In the genomic region with DNA sequence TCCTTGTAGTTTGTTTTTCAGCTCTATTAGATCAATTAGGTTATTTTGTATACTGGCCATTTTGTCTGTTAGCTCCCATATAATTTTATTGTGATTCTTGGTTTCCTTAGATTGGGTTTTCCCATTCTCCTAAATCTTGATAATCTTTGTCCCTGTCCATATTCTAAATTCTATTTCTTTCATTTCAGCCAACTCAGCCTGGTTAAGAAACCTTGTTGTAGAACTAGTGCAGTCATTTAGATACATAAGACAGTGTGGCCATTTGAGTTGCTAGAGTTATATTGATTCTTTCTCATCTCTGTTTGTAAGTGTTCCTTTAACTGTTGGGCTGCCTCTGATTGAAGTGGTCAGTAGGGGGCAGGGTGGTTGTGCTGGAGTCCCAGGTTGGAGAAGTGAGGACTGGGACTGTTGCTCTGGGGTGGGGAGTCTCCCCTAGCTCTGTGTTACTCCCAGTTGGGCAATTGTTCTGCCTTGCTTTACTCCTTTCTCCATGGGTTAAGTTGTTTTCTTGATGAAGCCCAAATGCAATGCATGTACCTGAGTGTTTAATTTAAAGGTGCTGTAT, we compare ENCODE assay signal across 16 cellular contexts.
DNase-seq lines count a peak whose midpoint lies in the region; ATAC-seq, FAIRE-seq and TF ChIP-seq lines count a peak whose summit lies in the region.
"Had no signal": no experiment of that assay in that cellular context is flagged by ENCODE, and none has a peak within 500 bp of the region (broad histone marks: within the 10 kb centered on the region; RNA-seq: fewer than 3 reads in every experiment).

No MANE protein-coding gene starts in this region.

- no peak overlapping the region for H2BK15ac ChIP-seq in mesendoderm (replicated peaks; ENCODE audit: low read depth)

- no peak overlapping the region for H3K18ac ChIP-seq in mesendoderm (ENCODE audit: low read length)

- H3K27me3 Mint-ChIP-seq in activated CD4-positive, alpha-beta T cell treated with anti-CD3 and anti-CD28 coated beads, Interleukin-2, amount 10 ng/mL, durations not matched to agents 24 days and 14 days = peaks cover 4% of the 10 kb centered on the region

- H3K9me2 ChIP-seq in Loucy (replicated peaks; ENCODE audit: low read depth, low read length) = no peaks in the 10 kb centered on the region
- H3K9me2 ChIP-seq: SK-N-SH had no signal

- H2AK5ac ChIP-seq in mesendoderm (ENCODE audit: low read length) = no peak overlapping the region

- H2BK5ac ChIP-seq in mesendoderm (ENCODE audit: low read length) = no peak overlapping the region

- no peak overlapping the region for H3K4me2 ChIP-seq in Loucy (ENCODE audit: low read depth, low read length, poor library complexity, severe bottlenecking)
- no peak overlapping the region for H3K4me2 ChIP-seq in K562 (ENCODE audit: insufficient read depth, low read length)
- no peak overlapping the region for H3K4me2 ChIP-seq in mesendoderm (ENCODE audit: low read length)
- H3K4me2 ChIP-seq: SK-N-SH had no signal

- H4K8ac ChIP-seq in mesendoderm (ENCODE audit: low read depth, low read length) = no peak overlapping the region

- H3K36me3 Mint-ChIP-seq in activated CD4-positive, alpha-beta T cell treated with anti-CD3 and anti-CD28 coated beads, Interleukin-2, amount 10 ng/mL, durations not matched to agents 24 days and 14 days (ENCODE audit: low read depth) = no peaks in the 10 kb centered on the region
- H3K36me3 Mint-ChIP-seq: activated CD4-positive, alpha-beta memory T cell treated with anti-CD3 and anti-CD28 coated beads for 36 hours had no signal

- H2BK120ac ChIP-seq in mesendoderm (ENCODE audit: low read depth, low read length) = no peak overlapping the region

- no peaks in the 10 kb centered on the region for H3K79me1 ChIP-seq in mesendoderm (ENCODE audit: low read length)

- no peak for FAIRE-seq in K562 (lab: Jason Lieb, UNC)

- H3K9me3 ChIP-seq in Loucy (ENCODE audit: insufficient read depth, low read depth, low read length) (no peaks in the 10 kb centered on the region), K562 (replicated peaks; ENCODE audit: control insufficient read depth, insufficient read depth, low read depth, low read length) (no peaks in the 10 kb centered on the region)
- H3K9me3 ChIP-seq: esophagus squamous epithelium had no signal

- H4K20me1 ChIP-seq in Loucy (ENCODE audit: insufficient read depth, low read length, poor library complexity, severe bottlenecking) (no peaks in the 10 kb centered on the region), K562 (replicated peaks; ENCODE audit: control insufficient read depth, insufficient read depth, low read length) (no peaks in the 10 kb centered on the region)

- H4K5ac ChIP-seq in mesendoderm (ENCODE audit: low read length) = no peak overlapping the region

- DNase-seq in K562 (ENCODE audit: extremely low read depth in 1 of 4, low spot score in 3 of 4) (peak in 1 of 4 experiments; percentile 9), mesendoderm (peak; percentile 60), DMS153 (lab: John Stamatoyannopoulos, UW) (no peak)
- DNase-seq in activated CD4-positive, alpha-beta T cell treated with anti-CD3 and anti-CD28 coated beads, Interleukin-2, amount 10 ng/mL, durations not matched to agents 24 days and 14 days = no peak
- no peak for DNase-seq in activated CD4-positive, alpha-beta T cell treated with anti-CD3 and anti-CD28 coated beads, Interleukin-2, amount 50 U/mL, for 4 hours
- DNase-seq: activated CD4-positive, alpha-beta memory T cell treated with anti-CD3 and anti-CD28 coated beads for 36 hours; activated naive CD4-positive, alpha-beta T cell; central memory CD4-positive, alpha-beta T cell; esophagus squamous epithelium; NCI-H1092; NCI-H526; right cardiac atrium; SK-N-SH had no signal

- H2AFZ ChIP-seq in Loucy (ENCODE audit: low read length) (no peak overlapping the region), K562 (ENCODE audit: low read depth, low read length) (no peak overlapping the region)

- H3F3A ChIP-seq in Loucy (ENCODE audit: low read depth) = no peaks in the 10 kb centered on the region

- intact Hi-C loops in K562 (cut with micrococcal nuclease) = loop anchor here (1.0 kb wide), 1 partner anchor 442 kb away; no protein-coding TSS in a partner anchor
- intact Hi-C loops in activated CD4-positive, alpha-beta T cell treated with anti-CD3 and anti-CD28 coated beads, Interleukin-2, amount 10 ng/mL, durations not matched to agents 24 days and 14 days (cut with micrococcal nuclease) = no loop called here

- H3K9ac ChIP-seq in Loucy (ENCODE audit: low read depth, low read length, poor library complexity, severe bottlenecking) (no peak overlapping the region), K562 (ENCODE audit: insufficient read depth in 1 of 2, low read depth in 2 of 2, low read length in 2 of 2) (no peak overlapping the region), mesendoderm (ENCODE audit: low read length) (no peak overlapping the region)
- H3K9ac ChIP-seq: SK-N-SH had no signal

- H3K4me1 ChIP-seq in Loucy (ENCODE audit: insufficient read depth, low read length, poor library complexity, severe bottlenecking) (no peaks in the 10 kb centered on the region), K562 (replicated peaks in 1 of 2; ENCODE audit: control insufficient read depth in 2 of 2, insufficient read depth in 2 of 2, low read length in 2 of 2) (no peaks in the 10 kb centered on the region), mesendoderm (ENCODE audit: control insufficient read depth, low read depth, low read length) (no peaks in the 10 kb centered on the region)
- H3K4me1 ChIP-seq: esophagus squamous epithelium had no signal

- peak; percentile 71; the same call in 2 of the 3 replicates for ATAC-seq in K562
- ATAC-seq in GM19467 (IDR thresholded peaks at IDR 0.05; ENCODE audit: unreplicated experiment) = no peak
- ATAC-seq: right cardiac atrium had no signal

- H3K27me3 ChIP-seq in Loucy (ENCODE audit: insufficient read depth, low read length, poor library complexity, severe bottlenecking) (no peaks in the 10 kb centered on the region), K562 (ENCODE audit: control insufficient read depth in 2 of 2, insufficient read depth in 2 of 2, low read length in 2 of 2) (no peaks in the 10 kb centered on the region), mesendoderm (ENCODE audit: insufficient read depth, low read length, poor library complexity) (no peaks in the 10 kb centered on the region)
- H3K27me3 ChIP-seq: esophagus squamous epithelium had no signal

- H3K56ac ChIP-seq in mesendoderm (ENCODE audit: low read length) = no peak overlapping the region

- POLR2A ChIA-PET in K562 (lab: Yijun Ruan, JAX) = interaction anchor here (0.6 kb wide), 1 partner anchor 15 kb away, joined by 3 read pairs; no protein-coding TSS in a partner anchor

- no peak for TF ChIP-seq EP300 in K562 (IDR thresholded peaks at IDR 0.05; ENCODE audit: low read length)

- no peaks in the 10 kb centered on the region for H3K4me1 Mint-ChIP-seq in activated CD4-positive, alpha-beta T cell treated with anti-CD3 and anti-CD28 coated beads, Interleukin-2, amount 10 ng/mL, durations not matched to agents 24 days and 14 days

- H3K4me3 ChIP-seq in Loucy (ENCODE audit: low read length, poor library complexity, severe bottlenecking) = no peak overlapping the region
- no peak overlapping the region for H3K4me3 ChIP-seq in K562
- no peak overlapping the region for H3K4me3 ChIP-seq in mesendoderm (ENCODE audit: low read length)
- H3K4me3 ChIP-seq: esophagus squamous epithelium had no signal

- TF ChIP-seq CTCF in GM12873 (IDR thresholded peaks at IDR 0.05; ENCODE audit: insufficient read depth, low read depth, low read length, missing control alignments) = peak; percentile 44
- peak; percentile 71 for TF ChIP-seq CTCF in Loucy (conservative IDR thresholded peaks at IDR 0.05; ENCODE audit: low read length)
- TF ChIP-seq CTCF in K562 (IDR thresholded peaks at IDR 0.05 in 2 of 3, conservative IDR thresholded peaks at IDR 0.05 in 1 of 3; ENCODE audit: insufficient read depth in 2 of 3, low read depth in 1 of 3, low read length in 3 of 3) = peak; percentile 38 to 47 (median 39)

- CTCF ChIA-PET in K562 (lab: Yijun Ruan, JAX; ENCODE audit: low intra/inter-chr PET ratio) = no interaction called here

- peak; percentile 16 to 26; a peak in 1 of 4 replicates for TF ChIP-seq RAD21 in K562 (CRISPR knock-in tag; conservative IDR thresholded peaks at IDR 0.05 in 1 of 2, IDR thresholded peaks at IDR 0.05 in 1 of 2)

- no peaks in the 10 kb centered on the region for H3K9me1 ChIP-seq in K562 (ENCODE audit: control insufficient read depth, insufficient read depth, low read length)

- H3K27ac ChIP-seq in K562 (ENCODE audit: extremely low read depth, low read depth, low read length) (no peak overlapping the region), mesendoderm (ENCODE audit: low read depth, low read length) (no peak overlapping the region)
- H3K27ac ChIP-seq: esophagus squamous epithelium had no signal

- peaks cover 4% of the 10 kb centered on the region for H3K9me3 Mint-ChIP-seq in activated CD4-positive, alpha-beta T cell treated with anti-CD3 and anti-CD28 coated beads, Interleukin-2, amount 10 ng/mL, durations not matched to agents 24 days and 14 days

- no peaks in the 10 kb centered on the region for H3K79me2 ChIP-seq in Loucy (ENCODE audit: insufficient read depth, low read length)
- H3K79me2 ChIP-seq in K562 (ENCODE audit: control insufficient read depth, insufficient read depth, low read length) = no peaks in the 10 kb centered on the region
- H3K79me2 ChIP-seq in mesendoderm (ENCODE audit: control insufficient read depth, insufficient read depth, low read length) = no peaks in the 10 kb centered on the region

- no TSS peak for BruUV-seq in K562 (replicated peaks; lab: Mats Ljungman, UMichigan)

- no peak overlapping the region for H3K23ac ChIP-seq in mesendoderm (ENCODE audit: low read length)

- no peak overlapping the region for H3K4me3 Mint-ChIP-seq in activated CD4-positive, alpha-beta T cell treated with anti-CD3 and anti-CD28 coated beads, Interleukin-2, amount 10 ng/mL, durations not matched to agents 24 days and 14 days
- H3K4me3 Mint-ChIP-seq: activated CD4-positive, alpha-beta memory T cell treated with anti-CD3 and anti-CD28 coated beads for 36 hours had no signal

- in situ Hi-C loops in K562 (cut with MboI) = no loop called here

- H3K27ac Mint-ChIP-seq in activated CD4-positive, alpha-beta T cell treated with anti-CD3 and anti-CD28 coated beads, Interleukin-2, amount 10 ng/mL, durations not matched to agents 24 days and 14 days = no peak overlapping the region
- H3K27ac Mint-ChIP-seq: activated CD4-positive, alpha-beta memory T cell treated with anti-CD3 and anti-CD28 coated beads for 36 hours had no signal

- no peak overlapping the region for H3K4ac ChIP-seq in mesendoderm (ENCODE audit: low read depth, low read length)

- no peak for TF ChIP-seq POLR2A in K562 (conservative IDR thresholded peaks at IDR 0.05)

- no peaks in the 10 kb centered on the region for H3K36me3 ChIP-seq in Loucy (ENCODE audit: insufficient read depth, low read length)
- H3K36me3 ChIP-seq in K562 (ENCODE audit: control insufficient read depth, insufficient read depth, low read length) = no peaks in the 10 kb centered on the region
- no peaks in the 10 kb centered on the region for H3K36me3 ChIP-seq in mesendoderm (ENCODE audit: control insufficient read depth, insufficient read depth, low read length)
- H3K36me3 ChIP-seq: esophagus squamous epithelium had no signal

TF ChIP-seq in K562, 482 proteins besides CTCF, POLR2A, EP300 and RAD21 (continues in another document):
- TF ChIP-seq ZNF507 (tag; conservative IDR thresholded peaks at IDR 0.05) = no peak
- no peak for TF ChIP-seq STAT5A (IDR thresholded peaks at IDR 0.05; ENCODE audit: borderline replicate concordance, low read length)
